Comparison of ENCODE assay signal across 22 cellular contexts in genomic region chr2:167052825-167053224, GRCh38.
DNase-seq lines count a peak whose midpoint lies in the region; ATAC-seq, FAIRE-seq and TF ChIP-seq lines count a peak whose summit lies in the region.
"Had no signal": no experiment of that assay in that cellular context is flagged by ENCODE, and none has a peak within 500 bp of the region (broad histone marks: within the 10 kb centered on the region; RNA-seq: fewer than 3 reads in every experiment).

No MANE protein-coding gene starts in this region.

- H3K4me2 ChIP-seq in keratinocyte (ENCODE audit: control insufficient read depth, extremely low read depth, insufficient read depth, low read depth, low read length) (no peak overlapping the region), neuronal stem cell (ENCODE audit: insufficient read depth, low read length, poor library complexity, severe bottlenecking) (no peak overlapping the region)

- H2BK120ac ChIP-seq in neuronal stem cell (ENCODE audit: low read depth, low read length), result no peak overlapping the region

- H3K27ac ChIP-seq in keratinocyte (ENCODE audit: control insufficient read depth, insufficient read depth, low read length) (no peak overlapping the region), neuronal stem cell (replicated peaks; ENCODE audit: low read length) (no peak overlapping the region)
- H3K27ac ChIP-seq: cardiac muscle cell, right lobe of liver, transverse colon, VCaP had no signal

- no peaks in the 10 kb centered on the region for H4K20me1 ChIP-seq in keratinocyte (ENCODE audit: control insufficient read depth, extremely low read depth, insufficient read depth, low read length)

- no peaks in the 10 kb centered on the region for H3K79me2 ChIP-seq in keratinocyte (ENCODE audit: control insufficient read depth, insufficient read depth, low read length)

- H2BK15ac ChIP-seq in neuronal stem cell (ENCODE audit: low read length), result no peak overlapping the region

- no peak overlapping the region for H3K14ac ChIP-seq in neuronal stem cell (ENCODE audit: low read length)

- H3K9me3 ChIP-seq in keratinocyte (ENCODE audit: control insufficient read depth, low read depth, low read length) (no peaks in the 10 kb centered on the region), neuronal stem cell (replicated peaks in 1 of 2; ENCODE audit: control insufficient read depth in 2 of 2, insufficient read depth in 1 of 2, low read depth in 1 of 2, low read length in 2 of 2) (no peaks in the 10 kb centered on the region)
- H3K9me3 ChIP-seq: right lobe of liver, transverse colon had no signal

- no CpG with 5 or more reads among the region's 1 CpG for WGBS in neuronal stem cell (ENCODE audit: extremely low coverage in 2 of 2, insufficient read length in 2 of 2, insufficient replicate concordance in 1 of 2), 2 donors

- H2AK5ac ChIP-seq in neuronal stem cell (ENCODE audit: low read depth, low read length), result no peak overlapping the region

- no peak overlapping the region for H4K91ac ChIP-seq in neuronal stem cell (ENCODE audit: low read depth, low read length, poor library complexity)

- no peak overlapping the region for H2BK5ac ChIP-seq in neuronal stem cell (ENCODE audit: low read length)

- H3K9me1 ChIP-seq in keratinocyte (ENCODE audit: control insufficient read depth, extremely low read depth, insufficient read depth, low read length), result no peaks in the 10 kb centered on the region

- H3K4ac ChIP-seq in neuronal stem cell (ENCODE audit: low read length), result no peak overlapping the region

- no peak overlapping the region for H3K23ac ChIP-seq in neuronal stem cell (ENCODE audit: low read depth, low read length, poor library complexity)

- no peak overlapping the region for H2BK12ac ChIP-seq in neuronal stem cell (ENCODE audit: low read length)

- no peak for FAIRE-seq in bronchial epithelial cell (lab: Jason Lieb, UNC)
- peak; percentile 84 for FAIRE-seq in keratinocyte (lab: Jason Lieb, UNC)
- FAIRE-seq: A204.1, endometrium, H1 had no signal

- H3K9ac ChIP-seq in keratinocyte (ENCODE audit: control insufficient read depth, extremely low read depth, insufficient read depth, low read length) (no peak overlapping the region), neuronal stem cell (ENCODE audit: low read depth, low read length, poor library complexity) (no peak overlapping the region)

- DNase-seq in ACHN, result peak; percentile 26
- DNase-seq in M059J (ENCODE audit: low read depth), result peak; percentile 3
- peak; percentile 69 for DNase-seq in bronchial epithelial cell (ENCODE audit: low read depth)
- DNase-seq in keratinocyte (ENCODE audit: low read depth, low spot score), result no peak
- DNase-seq in neuronal stem cell (ENCODE audit: low spot score), result no peak
- DNase-seq: activated effector memory CD4-positive, alpha-beta T cell treated with Interleukin-2 at 50 U/mL for 16 hours; hypothalamus; KG1; left ventricle myocardium superior; NCI-H1417; right lobe of liver; stimulated activated CD4-positive, alpha-beta T cell treated with anti-CD3 and anti-CD28 coated beads, Interleukin-4, amount 100 ng/mL, for 24 hours; SW 1271; transverse colon had no signal

- no peaks in the 10 kb centered on the region for H3K79me1 ChIP-seq in neuronal stem cell (ENCODE audit: low read depth, low read length)

- no peaks in the 10 kb centered on the region for H3K27me3 ChIP-seq in bronchial epithelial cell (ENCODE audit: control insufficient read depth, insufficient read depth, low read length)
- no peaks in the 10 kb centered on the region for H3K27me3 ChIP-seq in keratinocyte (ENCODE audit: control insufficient read depth, extremely low read depth, insufficient read depth, low read length)
- H3K27me3 ChIP-seq in neuronal stem cell (ENCODE audit: control insufficient read depth in 3 of 3, insufficient read depth in 3 of 3, low read depth in 1 of 3, low read length in 3 of 3), result no peaks in the 10 kb centered on the region
- H3K27me3 ChIP-seq: cardiac muscle cell, transverse colon had no signal

- ATAC-seq in HG03159 (IDR thresholded peaks at IDR 0.05; ENCODE audit: unreplicated experiment) (no peak), GM21576 (IDR thresholded peaks at IDR 0.05; ENCODE audit: unreplicated experiment) (no peak), HG03521 (IDR thresholded peaks at IDR 0.05; ENCODE audit: unreplicated experiment) (no peak)
- ATAC-seq: left ventricle myocardium superior, right lobe of liver had no signal

- H3K36me3 ChIP-seq in bronchial epithelial cell (ENCODE audit: control insufficient read depth, insufficient read depth, low read length) (no peaks in the 10 kb centered on the region), keratinocyte (ENCODE audit: control insufficient read depth in 2 of 2, extremely low read depth in 1 of 2, insufficient read depth in 2 of 2, low read length in 2 of 2) (no peaks in the 10 kb centered on the region), neuronal stem cell (replicated peaks in 1 of 2; ENCODE audit: control insufficient read depth in 2 of 2, insufficient read depth in 2 of 2, low read length in 2 of 2) (no peaks in the 10 kb centered on the region)
- H3K36me3 ChIP-seq: cardiac muscle cell, right lobe of liver, transverse colon had no signal

- no peak overlapping the region for H3K18ac ChIP-seq in neuronal stem cell (ENCODE audit: low read length)

- H3K4me3 ChIP-seq in bronchial epithelial cell (ENCODE audit: low read depth, low read length) (no peak overlapping the region), keratinocyte (ENCODE audit: control insufficient read depth in 2 of 3, extremely low read depth in 1 of 3, insufficient read depth in 2 of 3, low read depth in 1 of 3, low read length in 3 of 3) (no peak overlapping the region), neuronal stem cell (ENCODE audit: low read length in 2 of 2) (no peak overlapping the region)
- H3K4me3 ChIP-seq: cardiac muscle cell, right lobe of liver, transverse colon had no signal

- no peak overlapping the region for H2AFZ ChIP-seq in keratinocyte (ENCODE audit: control insufficient read depth, low read length)
- H2AFZ ChIP-seq in neuronal stem cell (ENCODE audit: low read length), result no peak overlapping the region

- no peak overlapping the region for H4K8ac ChIP-seq in neuronal stem cell (ENCODE audit: low read depth, low read length)

- H3K4me1 ChIP-seq in keratinocyte (ENCODE audit: control insufficient read depth, extremely low read depth, insufficient read depth, low read length), result peaks cover 2% of the 10 kb centered on the region
- no peaks in the 10 kb centered on the region for H3K4me1 ChIP-seq in neuronal stem cell (ENCODE audit: control insufficient read depth in 2 of 2, insufficient read depth in 1 of 2, low read depth in 1 of 2, low read length in 2 of 2)
- H3K4me1 ChIP-seq: right lobe of liver, transverse colon had no signal

- in situ Hi-C loops in ACHN (cut with HindIII; ENCODE audit: low pct_ligation_motif_present, low pct_unique_long_range_greater_than_20kb, low sequenced_read_pairs), result no loop called here

- dilution Hi-C loops in keratinocyte (cut with MboI; ENCODE audit: extremely low pct_ligation_motif_present, low sequenced_read_pairs), result no loop called here

- TF ChIP-seq CTCF in bronchial epithelial cell (IDR thresholded peaks at IDR 0.05; ENCODE audit: insufficient read depth, low read length, severe bottlenecking), result no peak
- TF ChIP-seq CTCF in keratinocyte (optimal IDR thresholded peaks at IDR 0.05 in 1 of 3, IDR thresholded peaks at IDR 0.05 in 1 of 3, conservative IDR thresholded peaks at IDR 0.05 in 1 of 3; ENCODE audit: extremely low read depth in 1 of 3, insufficient read depth in 2 of 3, low read length in 3 of 3), result no peak

Comparison
In these comparisons a context has a peak if more than half of its experiments do, and no peak if none do; other contexts are left out.
1. DNase-seq: peak in ACHN (single experiment), M059J (single experiment) and bronchial epithelial cell (single experiment); none in keratinocyte (single experiment) and neuronal stem cell (single experiment).